In genomic region chr22:36379593-36380361, GRCh38 we compare ENCODE assay signal across 1 cellular context.
TF ChIP-seq lines count a peak whose summit lies in the region.

No MANE protein-coding gene starts in this region.

TF ChIP-seq in GM23338, 12 proteins besides CTCF, POLR2A, EP300 and RAD21 (continued from another document):
- no peak for TF ChIP-seq REST (IDR thresholded peaks at IDR 0.05; ENCODE audit: unreplicated experiment)
- TF ChIP-seq EZH2 (IDR thresholded peaks at IDR 0.05; ENCODE audit: low read depth, unreplicated experiment) = no peak
- no peak for TF ChIP-seq STAT1 (IDR thresholded peaks at IDR 0.05; ENCODE audit: unreplicated experiment)
- no peak for TF ChIP-seq NANOG (IDR thresholded peaks at IDR 0.05; ENCODE audit: borderline replicate concordance)
- no peak for TF ChIP-seq POLR2AphosphoS5 (IDR thresholded peaks at IDR 0.05; ENCODE audit: low read depth)
- TF ChIP-seq CREB1 (CRISPR knock-in tag; IDR thresholded peaks at IDR 0.05; ENCODE audit: low read depth) = no peak
- no peak for TF ChIP-seq JUNB (IDR thresholded peaks at IDR 0.05; ENCODE audit: unreplicated experiment)
- no peak for TF ChIP-seq ETS1 (IDR thresholded peaks at IDR 0.05)
TF ChIP-seq in GM23338: peak in this region for 0.
